ENCODE assay signal across 9 cellular contexts in genomic region chr11:82996966-82997606, GRCh38.
DNase-seq lines count a peak whose midpoint lies in the region; ATAC-seq and TF ChIP-seq lines count a peak whose summit lies in the region.
"Had no signal": no experiment of that assay in that cellular context is flagged by ENCODE, and none has a peak within 500 bp of the region (broad histone marks: within the 10 kb centered on the region; RNA-seq: fewer than 3 reads in every experiment).

No MANE protein-coding gene starts in this region.

- no peak for TF ChIP-seq CTCF in OCI-LY3 (IDR thresholded peaks at IDR 0.05; ENCODE audit: low read depth, low read length)

- H3K27me3 ChIP-seq in OCI-LY3 (ENCODE audit: low read depth, low read length) (no peaks in the 10 kb centered on the region), muscle layer of duodenum (ENCODE audit: low read depth, low read length) (no peaks in the 10 kb centered on the region)

- H3K9me3 Mint-ChIP-seq in activated naive CD4-positive, alpha-beta T cell treated with anti-CD3 and anti-CD28 coated beads, Interleukin-2, amount 50 U/mL, for 72 hours, result peaks cover 0 to 4% of the 10 kb centered on the region in 2 donors
- H3K9me3 Mint-ChIP-seq: natural killer cell treated with Interleukin-12 subunit alpha and Interleukin-12 subunit beta and Interleukin-15 and Interleukin-18, amount 100 ng/mL, for 72 hours had no signal

- peak overlapping the region; percentile 84 for H3K9ac ChIP-seq in OCI-LY3 (ENCODE audit: low read length)

- H3K4me3 ChIP-seq in OCI-LY3 (ENCODE audit: low read length) (peak overlapping the region; percentile 68), muscle layer of duodenum (ENCODE audit: low read depth in 1 of 2, low read length in 2 of 2) (peak overlapping the region in 1 of 2 donors; percentile 19)

- H3K36me3 ChIP-seq in OCI-LY3 (replicated peaks; ENCODE audit: low read depth, low read length) (peaks cover 51% of the 10 kb centered on the region), muscle layer of duodenum (ENCODE audit: control insufficient read depth in 1 of 2, insufficient read depth in 2 of 2, low read length in 2 of 2) (peaks cover 3 to 4% of the 10 kb centered on the region in 2 donors)

- peak; percentile 38 to 79 for ATAC-seq in activated naive CD4-positive, alpha-beta T cell treated with anti-CD3 and anti-CD28 coated beads, Interleukin-2, amount 50 U/mL, for 72 hours
- ATAC-seq in HG02970 (IDR thresholded peaks at IDR 0.05; ENCODE audit: low FRiP score, unreplicated experiment), result peak; percentile 70

- H3K9me3 ChIP-seq in OCI-LY3 (ENCODE audit: insufficient read depth, low read length) (no peaks in the 10 kb centered on the region), muscle layer of duodenum (ENCODE audit: control insufficient read depth in 1 of 2, low read length in 2 of 2) (no peaks in the 10 kb centered on the region)

- H3K79me2 ChIP-seq in OCI-LY3 (ENCODE audit: low read length), result peaks cover 98% of the 10 kb centered on the region

- H3K27ac ChIP-seq in OCI-LY3 (ENCODE audit: low read length) (peak overlapping the region; percentile 95), muscle layer of duodenum (ENCODE audit: low read length) (peak overlapping the region; percentile 48)

- H3K4me1 ChIP-seq in OCI-LY3 (ENCODE audit: low read length), result peaks cover 97% of the 10 kb centered on the region
- peaks cover 16 to 20% of the 10 kb centered on the region in 2 donors for H3K4me1 ChIP-seq in muscle layer of duodenum (ENCODE audit: control insufficient read depth in 1 of 2, insufficient read depth in 2 of 2, low read length in 2 of 2)

- no peak overlapping the region for H2AFZ ChIP-seq in OCI-LY3 (ENCODE audit: low read depth, low read length)

- DNase-seq in activated naive CD4-positive, alpha-beta T cell treated with anti-CD3 and anti-CD28 coated beads, Interleukin-2, amount 50 U/mL, for 72 hours (ENCODE audit: low spot score in 2 of 2), result peak in 1 of 2 donors; percentile 43
- DNase-seq in activated naive CD4-positive, alpha-beta T cell treated with Interleukin-2 at 50 U/mL for 16 hours, result no peak
- DNase-seq in GDM1 (lab: John Stamatoyannopoulos, UW) (no peak), AG08396 (ENCODE audit: low spot score) (no peak), HCEC 1CT (no peak)

- H4K20me1 ChIP-seq in OCI-LY3 (ENCODE audit: insufficient read depth, low read length), result peaks cover 35% of the 10 kb centered on the region; the same call in 1 of the 2 replicates

- peak overlapping the region; percentile 87 for H3K4me2 ChIP-seq in OCI-LY3 (ENCODE audit: low read length)

- H3K27ac Mint-ChIP-seq in activated naive CD4-positive, alpha-beta T cell treated with anti-CD3 and anti-CD28 coated beads, Interleukin-2, amount 50 U/mL, for 72 hours, result peak overlapping the region; percentile 87 to 90

- H3K36me3 Mint-ChIP-seq in activated naive CD4-positive, alpha-beta T cell treated with anti-CD3 and anti-CD28 coated beads, Interleukin-2, amount 50 U/mL, for 72 hours, result peaks cover 22 to 25% of the 10 kb centered on the region in 2 donors
